2 cellular contexts compared by ENCODE assay signal in the genomic region with DNA sequence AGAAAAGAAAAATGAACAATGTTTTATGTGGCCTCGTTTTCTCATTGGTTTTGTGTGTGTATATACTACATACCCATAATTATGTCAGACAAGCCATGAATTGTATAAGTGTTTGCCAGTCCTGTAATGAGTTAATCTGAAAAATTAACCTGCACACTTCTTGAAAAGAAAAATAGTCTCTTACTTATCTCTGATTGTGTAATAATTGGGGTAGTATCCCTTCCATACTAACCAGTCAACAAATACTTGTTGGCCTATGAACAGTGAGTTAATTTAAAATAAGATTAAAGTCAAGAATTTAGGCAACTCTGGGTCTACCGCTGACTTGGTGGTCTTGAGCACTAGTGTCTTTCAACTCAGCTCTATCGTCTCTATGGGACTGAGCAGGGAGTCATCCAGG.
TF ChIP-seq lines count a peak whose summit lies in the region.

No MANE protein-coding gene starts in this region.

TF ChIP-seq in HepG2, 621 proteins besides CTCF, POLR2A, EP300 and RAD21:
- TF ChIP-seq, protein P1, sequence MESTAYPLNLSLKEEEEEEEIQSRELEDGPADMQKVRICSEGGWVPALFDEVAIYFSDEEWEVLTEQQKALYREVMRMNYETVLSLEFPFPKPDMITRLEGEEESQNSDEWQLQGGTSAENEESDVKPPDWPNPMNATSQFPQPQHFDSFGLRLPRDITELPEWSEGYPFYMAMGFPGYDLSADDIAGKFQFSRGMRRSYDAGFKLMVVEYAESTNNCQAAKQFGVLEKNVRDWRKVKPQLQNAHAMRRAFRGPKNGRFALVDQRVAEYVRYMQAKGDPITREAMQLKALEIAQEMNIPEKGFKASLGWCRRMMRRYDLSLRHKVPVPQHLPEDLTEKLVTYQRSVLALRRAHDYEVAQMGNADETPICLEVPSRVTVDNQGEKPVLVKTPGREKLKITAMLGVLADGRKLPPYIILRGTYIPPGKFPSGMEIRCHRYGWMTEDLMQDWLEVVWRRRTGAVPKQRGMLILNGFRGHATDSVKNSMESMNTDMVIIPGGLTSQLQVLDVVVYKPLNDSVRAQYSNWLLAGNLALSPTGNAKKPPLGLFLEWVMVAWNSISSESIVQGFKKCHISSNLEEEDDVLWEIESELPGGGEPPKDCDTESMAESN (CRISPR knock-in tag; conservative IDR thresholded peaks at IDR 0.05) = no peak
- peak; percentile 51 for TF ChIP-seq CEBPB (IDR thresholded peaks at IDR 0.05; ENCODE audit: borderline replicate concordance, low read depth, low read length)

TF ChIP-seq in WTC11, 78 proteins besides CTCF, POLR2A, EP300 and RAD21 (continued from another document):
- TF ChIP-seq, protein P2, sequence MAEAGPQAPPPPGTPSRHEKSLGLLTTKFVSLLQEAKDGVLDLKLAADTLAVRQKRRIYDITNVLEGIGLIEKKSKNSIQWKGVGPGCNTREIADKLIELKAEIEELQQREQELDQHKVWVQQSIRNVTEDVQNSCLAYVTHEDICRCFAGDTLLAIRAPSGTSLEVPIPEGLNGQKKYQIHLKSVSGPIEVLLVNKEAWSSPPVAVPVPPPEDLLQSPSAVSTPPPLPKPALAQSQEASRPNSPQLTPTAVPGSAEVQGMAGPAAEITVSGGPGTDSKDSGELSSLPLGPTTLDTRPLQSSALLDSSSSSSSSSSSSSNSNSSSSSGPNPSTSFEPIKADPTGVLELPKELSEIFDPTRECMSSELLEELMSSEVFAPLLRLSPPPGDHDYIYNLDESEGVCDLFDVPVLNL (CRISPR knock-in tag; IDR thresholded peaks at IDR 0.05; ENCODE audit: borderline replicate concordance, low read depth) = no peak
- no peak for TF ChIP-seq ZNF219 (CRISPR knock-in tag; IDR thresholded peaks at IDR 0.05; ENCODE audit: borderline replicate concordance)
- TF ChIP-seq, protein P3, sequence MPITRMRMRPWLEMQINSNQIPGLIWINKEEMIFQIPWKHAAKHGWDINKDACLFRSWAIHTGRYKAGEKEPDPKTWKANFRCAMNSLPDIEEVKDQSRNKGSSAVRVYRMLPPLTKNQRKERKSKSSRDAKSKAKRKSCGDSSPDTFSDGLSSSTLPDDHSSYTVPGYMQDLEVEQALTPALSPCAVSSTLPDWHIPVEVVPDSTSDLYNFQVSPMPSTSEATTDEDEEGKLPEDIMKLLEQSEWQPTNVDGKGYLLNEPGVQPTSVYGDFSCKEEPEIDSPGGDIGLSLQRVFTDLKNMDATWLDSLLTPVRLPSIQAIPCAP (CRISPR knock-in tag; IDR thresholded peaks at IDR 0.05) = no peak
- TF ChIP-seq RELA (CRISPR knock-in tag; IDR thresholded peaks at IDR 0.05; ENCODE audit: borderline replicate concordance) = no peak
- TF ChIP-seq, protein P4, sequence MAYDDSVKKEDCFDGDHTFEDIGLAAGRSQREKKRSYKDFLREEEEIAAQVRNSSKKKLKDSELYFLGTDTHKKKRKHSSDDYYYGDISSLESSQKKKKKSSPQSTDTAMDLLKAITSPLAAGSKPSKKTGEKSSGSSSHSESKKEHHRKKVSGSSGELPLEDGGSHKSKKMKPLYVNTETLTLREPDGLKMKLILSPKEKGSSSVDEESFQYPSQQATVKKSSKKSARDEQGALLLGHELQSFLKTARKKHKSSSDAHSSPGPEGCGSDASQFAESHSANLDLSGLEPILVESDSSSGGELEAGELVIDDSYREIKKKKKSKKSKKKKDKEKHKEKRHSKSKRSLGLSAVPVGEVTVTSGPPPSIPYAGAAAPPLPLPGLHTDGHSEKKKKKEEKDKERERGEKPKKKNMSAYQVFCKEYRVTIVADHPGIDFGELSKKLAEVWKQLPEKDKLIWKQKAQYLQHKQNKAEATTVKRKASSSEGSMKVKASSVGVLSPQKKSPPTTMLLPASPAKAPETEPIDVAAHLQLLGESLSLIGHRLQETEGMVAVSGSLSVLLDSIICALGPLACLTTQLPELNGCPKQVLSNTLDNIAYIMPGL (CRISPR knock-in tag; IDR thresholded peaks at IDR 0.05) = no peak
- no peak for TF ChIP-seq CREB1 (CRISPR knock-in tag; IDR thresholded peaks at IDR 0.05)
- TF ChIP-seq FOXJ3 (CRISPR knock-in tag; IDR thresholded peaks at IDR 0.05; ENCODE audit: borderline replicate concordance) = no peak
